Comparison of ENCODE assay signal across 15 cellular contexts in the genomic region with DNA sequence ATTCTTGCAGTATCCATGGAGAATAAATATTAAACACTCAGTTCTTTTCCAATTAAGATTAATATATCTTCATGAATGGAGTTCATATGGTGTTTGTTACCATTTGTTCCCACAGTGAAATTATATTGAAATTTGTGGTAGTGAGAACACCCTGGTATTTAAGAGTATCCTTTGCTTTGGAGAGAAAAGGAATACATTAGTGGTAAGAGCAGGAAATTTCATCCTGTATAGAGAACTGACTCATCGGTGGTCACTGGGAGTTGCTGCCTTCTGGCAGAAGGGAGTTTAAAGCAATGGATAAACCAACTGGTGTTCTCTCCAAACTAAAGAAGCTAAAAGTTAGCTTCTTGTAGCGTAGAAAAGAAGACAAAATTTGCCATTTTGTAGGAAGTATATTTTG.
DNase-seq lines count a peak whose midpoint lies in the region; ATAC-seq and TF ChIP-seq lines count a peak whose summit lies in the region.
"Had no signal": no experiment of that assay in that cellular context is flagged by ENCODE, and none has a peak within 500 bp of the region (broad histone marks: within the 10 kb centered on the region; RNA-seq: fewer than 3 reads in every experiment).

No MANE protein-coding gene starts in this region.

- TF ChIP-seq POLR2A in erythroblast (IDR thresholded peaks at IDR 0.05; ENCODE audit: low read length): no peak

- intact Hi-C loops in PC-3 (cut with micrococcal nuclease) (loop anchor here (5.0 kb wide), 1 partner anchor 105 kb away; a partner anchor contains a TSS), psoas muscle (cut with DNase I) (no loop called here)

- ATAC-seq in PC-3 (peak; percentile 90), psoas muscle (no peak), HG02571 (IDR thresholded peaks at IDR 0.05; ENCODE audit: unreplicated experiment) (no peak)
- ATAC-seq: activated CD8-positive, alpha-beta T cell treated with anti-CD3 and anti-CD28 coated beads, Interleukin-2, amount 10 ng/mL, durations not matched to agents 7 days and 5 days; CD8-positive, alpha-beta T cell; gastroesophageal sphincter; sciatic nerve had no signal

- H3K27me3 ChIP-seq in PC-3 (ENCODE audit: low read length): no peaks in the 10 kb centered on the region
- H3K27me3 ChIP-seq in psoas muscle (ENCODE audit: insufficient read depth in 3 of 3, low read length in 2 of 3): peaks cover 0 to 5% (median 0%) of the 10 kb centered on the region in 3 donors
- H3K27me3 ChIP-seq: gastroesophageal sphincter had no signal

- H4K20me1 ChIP-seq in PC-3 (ENCODE audit: low read length): no peaks in the 10 kb centered on the region

- H3K79me2 ChIP-seq in PC-3 (ENCODE audit: low read length): no peaks in the 10 kb centered on the region

- 75 to 81% (median 80%) methylated on average over 2 of the region's 2 CpGs for WGBS in psoas muscle, 3 donors

- H3K4me3 ChIP-seq in PC-3 (ENCODE audit: low read length) (no peak overlapping the region), psoas muscle (no peak overlapping the region)
- H3K4me3 ChIP-seq: gastroesophageal sphincter had no signal

- peaks cover 32% of the 10 kb centered on the region for H3K36me3 ChIP-seq in PC-3 (ENCODE audit: low read depth, low read length)
- no peaks in the 10 kb centered on the region for H3K36me3 ChIP-seq in psoas muscle (ENCODE audit: insufficient read depth in 1 of 2, low read depth in 1 of 2)
- H3K36me3 ChIP-seq: gastroesophageal sphincter had no signal

- BruUV-seq in PC-3 (replicated peaks; lab: Mats Ljungman, UMichigan): no TSS peak

- H3K4me1 ChIP-seq in PC-3 (ENCODE audit: insufficient read depth, low read length): peaks cover 20% of the 10 kb centered on the region; the same call in 1 of the 2 replicates
- no peaks in the 10 kb centered on the region for H3K4me1 ChIP-seq in psoas muscle

- DNase-seq in Daoy (ENCODE audit: low read depth): peak; percentile 73
- peak; percentile 65 for DNase-seq in PC-3
- peak; percentile 74 for DNase-seq in dedifferentiated amniotic fluid mesenchymal stem cell (ENCODE audit: extremely low spot score)
- DNase-seq in myocyte (ENCODE audit: low read depth): peak; percentile 71
- DNase-seq in erythroblast (lab: John Stamatoyannopoulos, UW): no peak
- DNase-seq in psoas muscle: no peak
- no peak for DNase-seq in stimulated activated CD4-positive, alpha-beta T cell treated with anti-CD3 and anti-CD28 coated beads, Interleukin-2, amount 100 ng/mL, for 48 hours
- DNase-seq: activated CD8-positive, alpha-beta T cell treated with anti-CD3 and anti-CD28 coated beads, Interleukin-2, amount 10 ng/mL, durations not matched to agents 7 days and 5 days; activated gamma-delta T cell treated with Interleukin-2 at 50 U/mL for 16 hours; CD8-positive, alpha-beta T cell; islet precursor cell; OCI-M1 had no signal

- H3K4me2 ChIP-seq in PC-3 (ENCODE audit: low read length): 0 out of 2 replicates have a peak overlapping the region, but pooled peaks have one; percentile 1

- no peak overlapping the region for H3K9ac ChIP-seq in PC-3 (ENCODE audit: low read length)

- TF ChIP-seq CTCF in PC-3 (conservative IDR thresholded peaks at IDR 0.05; ENCODE audit: low read depth, low read length): no peak
- TF ChIP-seq CTCF in psoas muscle (IDR thresholded peaks at IDR 0.05): no peak

- H3K9me3 ChIP-seq in PC-3 (ENCODE audit: low read length) (no peaks in the 10 kb centered on the region), psoas muscle (no peaks in the 10 kb centered on the region)
- H3K9me3 ChIP-seq: gastroesophageal sphincter had no signal

- H2AFZ ChIP-seq in PC-3 (ENCODE audit: low read length): no peak overlapping the region

- CTCF ChIA-PET in PC-3 (lab: Charles Lee): no interaction called here

- POLR2A ChIA-PET in PC-3 (lab: Charles Lee; ENCODE audit: unreplicated experiment): no interaction called here

- no peaks in the 10 kb centered on the region for H3K9me2 ChIP-seq in PC-3 (replicated peaks; ENCODE audit: low read length)

- H3F3A ChIP-seq in PC-3 (ENCODE audit: low read length, unreplicated experiment): no peaks in the 10 kb centered on the region

- H3K27ac ChIP-seq in PC-3 (ENCODE audit: low read length): no peak overlapping the region
- no peak overlapping the region for H3K27ac ChIP-seq in psoas muscle
- H3K27ac ChIP-seq: gastroesophageal sphincter had no signal

Comparison
In these comparisons a context has a peak if more than half of its experiments do, and no peak if none do; other contexts are left out.
1. DNase-seq: peak in Daoy (single experiment), PC-3 (single experiment), dedifferentiated amniotic fluid mesenchymal stem cell (single experiment) and myocyte (single experiment); none in erythroblast (0 of 2), psoas muscle (0 of 2) and stimulated activated CD4-positive, alpha-beta T cell treated with anti-CD3 and anti-CD28 coated beads, Interleukin-2, amount 100 ng/mL, for 48 hours (0 of 2).